8 cellular contexts compared by ENCODE assay signal in the genomic region with DNA sequence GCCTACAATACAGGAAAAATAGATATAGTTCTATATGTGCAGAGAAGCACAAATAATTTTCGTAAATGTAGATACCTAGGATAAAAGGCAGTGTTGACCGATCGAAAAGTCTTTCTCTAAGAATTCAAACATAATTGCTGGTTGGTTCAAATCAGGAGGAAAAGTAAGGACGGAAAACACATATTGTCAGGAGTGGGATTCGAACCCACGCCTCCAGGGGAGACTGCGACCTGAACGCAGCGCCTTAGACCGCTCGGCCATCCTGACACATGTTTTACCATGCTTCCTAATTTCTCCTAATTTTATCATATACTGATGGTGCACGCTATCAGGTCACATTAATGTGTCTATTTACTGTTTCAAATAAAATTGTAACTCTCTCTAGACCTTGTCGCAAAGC. TPM values are rescaled to one million over a fixed set of nuclear protein-coding genes. Genes with fewer than 3 reads are reported as not detected.
DNase-seq lines count a peak whose midpoint lies in the region; ATAC-seq and TF ChIP-seq lines count a peak whose summit lies in the region.
"Not testable (repeated sequence)": the region's sequence is repeated elsewhere in the genome, so short reads cannot be mapped to it uniquely, and the experiment has no call there.

No MANE protein-coding gene starts in this region.

- H3K9ac ChIP-seq in BLaER1 treated with 17β-estradiol and CSF1 and Interleukin-3, amounts not matched to agents 10 nM and 100 nM: peak overlapping the region; percentile 77 to 86 (median 82)
- H3K9ac ChIP-seq in HUES48 (ENCODE audit: low read depth, low read length): not testable (repeated sequence)
- H3K9ac ChIP-seq in OCI-LY3 (ENCODE audit: low read length) (peak overlapping the region; percentile 78), duodenal mucosa (ENCODE audit: low read depth in 1 of 2, low read length in 2 of 2) (peak overlapping the region in 1 of 2 donors; percentile 69)

- not testable (repeated sequence) for H3K9me3 ChIP-seq in BLaER1 treated with 17β-estradiol and CSF1 and Interleukin-3, amounts not matched to agents 10 nM and 100 nM (replicated peaks in 1 of 11); HUES48 (ENCODE audit: control insufficient read depth, insufficient read depth, low read length); OCI-LY3 (ENCODE audit: insufficient read depth, low read length); duodenal mucosa (ENCODE audit: control insufficient read depth in 1 of 2, low read length in 2 of 2); right lobe of liver

- H3K4me3 ChIP-seq in BLaER1 treated with 17β-estradiol and CSF1 and Interleukin-3, amounts not matched to agents 10 nM and 100 nM: peak overlapping the region; percentile 53 to 76 (median 70)
- H3K4me3 ChIP-seq in HUES48 (ENCODE audit: low read depth, low read length): peak overlapping the region; percentile 98
- H3K4me3 ChIP-seq in OCI-LY3 (ENCODE audit: low read length): peak overlapping the region; percentile 83
- H3K4me3 ChIP-seq in duodenal mucosa (ENCODE audit: low read depth in 1 of 2, low read length in 2 of 2): peak overlapping the region; percentile 67 to 76
- peak overlapping the region; percentile 60 to 66 (median 60) for H3K4me3 ChIP-seq in right lobe of liver

- H3K27ac ChIP-seq in BLaER1 treated with 17β-estradiol and CSF1 and Interleukin-3, amounts not matched to agents 10 nM and 100 nM: peak overlapping the region; percentile 74 to 86 (median 79); a peak in 19 of 22 replicates
- H3K27ac ChIP-seq in HUES48 (ENCODE audit: low read depth, low read length); OCI-LY3 (ENCODE audit: low read length); duodenal mucosa (ENCODE audit: low read depth, low read length): not testable (repeated sequence)
- peak overlapping the region; percentile 69 to 93 (median 89) for H3K27ac ChIP-seq in right lobe of liver

- H3K4me1 ChIP-seq in BLaER1 treated with 17β-estradiol and CSF1 and Interleukin-3, amounts not matched to agents 10 nM and 100 nM: peaks cover 19 to 43% (median 28%) of the 10 kb centered on the region in 10 experiments
- H3K4me1 ChIP-seq in HUES48 (ENCODE audit: control insufficient read depth, insufficient read depth, low read length) (peaks cover 11% of the 10 kb centered on the region), OCI-LY3 (ENCODE audit: low read length) (peaks cover 18% of the 10 kb centered on the region), duodenal mucosa (ENCODE audit: control insufficient read depth in 1 of 2, insufficient read depth in 2 of 2, low read length in 2 of 2) (peaks cover 3 to 16% of the 10 kb centered on the region in 2 donors)
- not testable (repeated sequence) for H3K4me1 ChIP-seq in right lobe of liver

- H3K79me2 ChIP-seq in OCI-LY3 (ENCODE audit: low read length): not testable (repeated sequence)

- H3K36me3 ChIP-seq in BLaER1 treated with 17β-estradiol and CSF1 and Interleukin-3, amounts not matched to agents 10 nM and 100 nM; HUES48 (ENCODE audit: control insufficient read depth, insufficient read depth, low read length); OCI-LY3 (replicated peaks; ENCODE audit: low read depth, low read length); duodenal mucosa (ENCODE audit: control insufficient read depth in 1 of 2, insufficient read depth in 2 of 2, low read length in 2 of 2); right lobe of liver: not testable (repeated sequence)

- H3K27me3 ChIP-seq in BLaER1 treated with 17β-estradiol and CSF1 and Interleukin-3, amounts not matched to agents 10 nM and 100 nM: peaks cover 0 to 15% (median 9%) of the 10 kb centered on the region in 11 experiments; a peak in 20 of 22 replicates
- H3K27me3 ChIP-seq in HUES48 (ENCODE audit: control insufficient read depth, insufficient read depth, low read length) (peaks cover 25% of the 10 kb centered on the region), duodenal mucosa (ENCODE audit: control insufficient read depth in 1 of 2, insufficient read depth in 2 of 2, low read length in 2 of 2) (peaks cover 3 to 10% of the 10 kb centered on the region in 2 donors)
- H3K27me3 ChIP-seq in OCI-LY3 (ENCODE audit: low read depth, low read length); right lobe of liver: not testable (repeated sequence)

- not testable (repeated sequence) for H2AFZ ChIP-seq in OCI-LY3 (ENCODE audit: low read depth, low read length)

- DNase-seq in activated CD8-positive, alpha-beta memory T cell treated with anti-CD3 and anti-CD28 coated beads for 48 hours (ENCODE audit: low read depth in 2 of 3, low spot score in 2 of 3): peak; percentile 45 to 83 (median 50)
- DNase-seq in right lobe of liver: peak in 2 of 3 donors; percentile 65 to 75
- peak; percentile 67 for DNase-seq in stimulated activated CD4-positive, alpha-beta T cell treated with anti-CD3 and anti-CD28 coated beads, Interleukin-1b, Interleukin-23, amount 100 ng/mL, for 4 hours (ENCODE audit: low read depth in 2 of 2)

- not testable (repeated sequence) for TF ChIP-seq CTCF in OCI-LY3 (IDR thresholded peaks at IDR 0.05; ENCODE audit: low read depth, low read length); right lobe of liver (IDR thresholded peaks at IDR 0.05)

- WGBS in right lobe of liver (ENCODE audit: insufficient coverage, low coverage, low lambda C conversion rate, missing lambda C conversion rate): 2% methylated on average over 13 of the region's 13 CpGs

- TF ChIP-seq POLR2A in right lobe of liver (IDR thresholded peaks at IDR 0.05): not testable (repeated sequence)

- intact Hi-C loops in right lobe of liver (cut with DNase I): not testable (repeated sequence)

- not testable (repeated sequence) for H4K20me1 ChIP-seq in BLaER1 treated with 17β-estradiol and CSF1 and Interleukin-3, amounts not matched to agents 10 nM and 100 nM; OCI-LY3 (ENCODE audit: insufficient read depth, low read length)

- peak overlapping the region; percentile 47 to 87 (median 72) for H3K4me2 ChIP-seq in BLaER1 treated with 17β-estradiol and CSF1 and Interleukin-3, amounts not matched to agents 10 nM and 100 nM
- peak overlapping the region; percentile 70 for H3K4me2 ChIP-seq in OCI-LY3 (ENCODE audit: low read length)

- ATAC-seq in GM19463 (IDR thresholded peaks at IDR 0.05; ENCODE audit: unreplicated experiment) (peak; percentile 39), right lobe of liver (peak; percentile 66 to 76 (median 70))

RNA-seq across cellular contexts. Expression of a gene that starts 5.8 kb away (rescaled TPM):
- total RNA-seq in right lobe of liver: 1 to 10 TPM in 4 of 6 experiments, under 1 TPM in 2; 0.59 to 3.1 (median 1.6) TPM

RNA-seq across cellular contexts. Expression of a gene that starts 19.5 kb away (rescaled TPM):
- 100 to 1,000 TPM in 1 of 6 experiments, 10 to 100 TPM in 5; 17.6 to 127 (median 31.2) TPM for total RNA-seq in right lobe of liver

RNA-seq across cellular contexts. Expression of a gene that starts 24.9 kb away (rescaled TPM):
- 10 to 100 TPM in 3 of 6 experiments, 1 to 10 TPM in 3; 4.7 to 22.1 (median 13.6) TPM for total RNA-seq in right lobe of liver
